Comparison of ENCODE assay signal across 1 cellular context in genomic region chr2:200888719-200889625, GRCh38.
TF ChIP-seq lines count a peak whose summit lies in the region.

NIF3L1 (plus strand) TSS chr2:200889371; CDS start chr2:200891944, 2,573 bp downstream.
PPIL3 (minus strand) TSS chr2:200889077; CDS start chr2:200887615, 1,462 bp downstream.

TF ChIP-seq in HepG2, 621 proteins besides CTCF, POLR2A, EP300 and RAD21 (continued from another document and continues in another):
- TF ChIP-seq ZNF691 (CRISPR knock-in tag; IDR thresholded peaks at IDR 0.05; ENCODE audit: borderline replicate concordance, low read depth) (no peak), DPF2 (CRISPR knock-in tag; IDR thresholded peaks at IDR 0.05; ENCODE audit: borderline replicate concordance, low read depth) (no peak), FOXJ3 (CRISPR knock-in tag; IDR thresholded peaks at IDR 0.05; ENCODE audit: borderline replicate concordance) (peak; percentile 72), ZNF549 (CRISPR knock-in tag; IDR thresholded peaks at IDR 0.05) (no peak), NFKBIZ (CRISPR knock-in tag; IDR thresholded peaks at IDR 0.05) (peak; percentile 60; the same call in 1 of the 2 replicates), ELF1 (CRISPR knock-in tag; IDR thresholded peaks at IDR 0.05) (peak; percentile 92), STAT5B (CRISPR knock-in tag; IDR thresholded peaks at IDR 0.05) (peak; percentile 41), U2AF2 (IDR thresholded peaks at IDR 0.05; ENCODE audit: low read depth, low read length) (no peak), ZSCAN29 (CRISPR knock-in tag; conservative IDR thresholded peaks at IDR 0.05) (peak; percentile 4; the same call in 1 of the 2 replicates), PRDM4 (CRISPR knock-in tag; IDR thresholded peaks at IDR 0.05; ENCODE audit: borderline replicate concordance) (no peak), ARHGAP35 (CRISPR knock-in tag; IDR thresholded peaks at IDR 0.05; ENCODE audit: borderline replicate concordance) (no peak; the same call in 1 of the 2 replicates), TCF7L2 (IDR thresholded peaks at IDR 0.05; ENCODE audit: low read depth, low read length) (no peak), RERE (CRISPR knock-in tag; IDR thresholded peaks at IDR 0.05; ENCODE audit: low read depth) (0 out of 2 replicates have a peak, but pooled peaks have one; percentile 45), ARID5B (CRISPR knock-in tag; IDR thresholded peaks at IDR 0.05) (peak; percentile 58), SMARCC2 (IDR thresholded peaks at IDR 0.05) (no peak), ZSCAN22 (CRISPR knock-in tag; IDR thresholded peaks at IDR 0.05) (no peak), ZNF460 (CRISPR knock-in tag; IDR thresholded peaks at IDR 0.05; ENCODE audit: borderline replicate concordance) (peak; percentile 10; the same call in 1 of the 2 replicates), ZNF563 (CRISPR knock-in tag; IDR thresholded peaks at IDR 0.05) (0 out of 2 replicates have a peak, but pooled peaks have one; percentile 63), ZNF639 (CRISPR knock-in tag; conservative IDR thresholded peaks at IDR 0.05) (peak; percentile 90), PTBP1 (IDR thresholded peaks at IDR 0.05; ENCODE audit: low read depth, low read length, poor library complexity, severe bottlenecking) (no peak), MAFG (CRISPR knock-in tag; IDR thresholded peaks at IDR 0.05) (no peak), ZBTB40 (IDR thresholded peaks at IDR 0.05) (peak; percentile 98), ZBTB40 (CRISPR knock-in tag; IDR thresholded peaks at IDR 0.05) (no peak), ZNF550 (CRISPR knock-in tag; IDR thresholded peaks at IDR 0.05; ENCODE audit: borderline replicate concordance) (no peak), ZNF883 (CRISPR knock-in tag; IDR thresholded peaks at IDR 0.05; ENCODE audit: not compliant biosample characterization) (peak; percentile 16), GFI1 (CRISPR knock-in tag; IDR thresholded peaks at IDR 0.05; ENCODE audit: borderline replicate concordance) (peak; percentile 69), KDM6A (CRISPR knock-in tag; IDR thresholded peaks at IDR 0.05; ENCODE audit: low read depth) (peak; percentile 26; the same call in 1 of the 2 replicates), ZBTB3 (CRISPR knock-in tag; IDR thresholded peaks at IDR 0.05; ENCODE audit: borderline replicate concordance, low read depth) (no peak; the same call in 1 of the 2 replicates), ZNF362 (CRISPR knock-in tag; IDR thresholded peaks at IDR 0.05; ENCODE audit: borderline replicate concordance) (no peak), SUZ12 (IDR thresholded peaks at IDR 0.05; ENCODE audit: low read depth, low read length) (no peak)
